25 cellular contexts compared by ENCODE assay signal in the genomic region with DNA sequence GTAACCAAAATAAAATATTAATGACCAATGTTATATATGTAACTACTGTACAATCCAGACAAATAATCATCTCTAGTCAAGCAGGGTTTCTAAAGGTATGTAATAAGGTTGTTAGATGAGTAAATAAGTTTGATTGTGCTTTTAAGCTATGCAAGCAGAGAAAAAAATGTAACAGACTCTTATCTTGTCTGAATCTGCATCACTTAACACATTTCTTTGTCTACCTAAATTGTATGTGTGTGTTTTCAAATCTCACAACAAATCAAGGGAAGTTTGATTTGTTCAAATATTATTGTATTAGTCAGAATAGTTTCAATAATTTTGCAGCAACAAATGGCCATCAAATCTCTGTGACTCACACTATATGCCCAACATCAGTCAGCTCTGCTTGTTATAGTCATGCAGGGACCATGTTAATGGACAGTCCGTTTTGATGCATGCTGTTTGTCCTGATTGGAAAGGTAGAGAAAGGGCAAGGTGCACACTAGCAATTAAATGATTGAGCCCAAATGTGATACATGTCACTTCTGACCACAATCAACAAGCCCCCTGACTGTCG.
"Had no signal": no experiment of that assay in that cellular context is flagged by ENCODE, and none has a peak within 500 bp of the region (broad histone marks: within the 10 kb centered on the region; RNA-seq: fewer than 3 reads in every experiment).

No MANE protein-coding gene starts in this region.

- H3K36me3 Mint-ChIP-seq: memory B cell; natural killer cell; stimulated activated effector memory CD8-positive, alpha-beta T cell treated with anti-CD3 and anti-CD28 coated beads, Interleukin-12 subunit alpha, Interleukin-12 subunit beta, amount 100 ng/mL, for 72 hours had no signal

- H3K27me3 ChIP-seq: colonic mucosa, esophagus muscularis mucosa, ovary, sigmoid colon, transverse colon, upper lobe of right lung, uterus had no signal

- H3K4me1 Mint-ChIP-seq: memory B cell had no signal

- ATAC-seq: left lobe of liver; natural killer cell; psoas muscle; right cardiac atrium; stimulated activated effector memory CD8-positive, alpha-beta T cell treated with anti-CD3 and anti-CD28 coated beads, Interleukin-12 subunit alpha, Interleukin-12 subunit beta, amount 100 ng/mL, for 72 hours; upper lobe of right lung had no signal

- H3K4me3 ChIP-seq: colonic mucosa, esophagus muscularis mucosa, lung, ovary, psoas muscle, sigmoid colon, thoracic aorta, transverse colon, upper lobe of right lung, uterus had no signal

- H3K4me3 Mint-ChIP-seq: dendritic cell treated with granulocyte-macrophage colony-stimulating factor and Interleukin-4, amounts not matched to agents 40 ng/mL and 50 ng/mL, for 4 days; endodermal cell; memory B cell; natural killer cell; stimulated activated effector memory CD8-positive, alpha-beta T cell treated with anti-CD3 and anti-CD28 coated beads, Interleukin-12 subunit alpha, Interleukin-12 subunit beta, amount 100 ng/mL, for 72 hours had no signal

- H3K4me1 ChIP-seq: colonic mucosa, esophagus muscularis mucosa, psoas muscle, sigmoid colon, transverse colon, upper lobe of right lung, uterus had no signal

- H3K9me3 ChIP-seq: colonic mucosa, esophagus muscularis mucosa, ovary, psoas muscle, sigmoid colon, thoracic aorta, transverse colon, upper lobe of right lung, uterus had no signal

- H3K27ac ChIP-seq: colonic mucosa, esophagus muscularis mucosa, ovary, psoas muscle, sigmoid colon, thoracic aorta, transverse colon, upper lobe of right lung, uterus had no signal

- DNase-seq: colonic mucosa; effector CD8-positive, alpha-beta T cell; endodermal cell; foreskin melanocyte; kidney; natural killer cell; occipital lobe; ovary; posterior cingulate gyrus; psoas muscle; right cardiac atrium; sigmoid colon; stimulated activated CD4-positive, alpha-beta T cell treated with anti-CD3 and anti-CD28 coated beads, Interleukin-2, amount 100 ng/mL, for 24 hours; stimulated activated CD4-positive, alpha-beta T cell treated with anti-CD3 and anti-CD28 coated beads, Interleukin-4, amount 100 ng/mL, for 24 hours; stimulated activated naive CD4-positive, alpha-beta T cell treated with Interleukin-2 at 50 U/mL for 16 hours; transverse colon; upper lobe of right lung; uterus had no signal

- H3K36me3 ChIP-seq: colonic mucosa, esophagus muscularis mucosa, ovary, sigmoid colon, thoracic aorta, transverse colon, upper lobe of right lung, uterus had no signal

- H3K27me3 Mint-ChIP-seq: dendritic cell treated with granulocyte-macrophage colony-stimulating factor and Interleukin-4, amounts not matched to agents 40 ng/mL and 50 ng/mL, for 4 days had no signal

- H3K27ac Mint-ChIP-seq: dendritic cell treated with granulocyte-macrophage colony-stimulating factor and Interleukin-4, amounts not matched to agents 40 ng/mL and 50 ng/mL, for 4 days; endodermal cell; memory B cell; natural killer cell; stimulated activated effector memory CD8-positive, alpha-beta T cell treated with anti-CD3 and anti-CD28 coated beads, Interleukin-12 subunit alpha, Interleukin-12 subunit beta, amount 100 ng/mL, for 72 hours had no signal

- H3K9me3 Mint-ChIP-seq: dendritic cell treated with granulocyte-macrophage colony-stimulating factor and Interleukin-4, amounts not matched to agents 40 ng/mL and 50 ng/mL, for 4 days; endodermal cell; memory B cell; natural killer cell; stimulated activated effector memory CD8-positive, alpha-beta T cell treated with anti-CD3 and anti-CD28 coated beads, Interleukin-12 subunit alpha, Interleukin-12 subunit beta, amount 100 ng/mL, for 72 hours had no signal
